Comparison of ENCODE assay signal across 2 cellular contexts in genomic region chr7:5117095-5117970, GRCh38.
TF ChIP-seq lines count a peak whose summit lies in the region.

No MANE protein-coding gene starts in this region.

TF ChIP-seq in K562, 482 proteins besides CTCF, POLR2A, EP300 and RAD21:
- 0 out of 2 replicates have a peak, but pooled peaks have one; percentile 5 for TF ChIP-seq NFIC (IDR thresholded peaks at IDR 0.05)
- TF ChIP-seq ASH1L (IDR thresholded peaks at IDR 0.05; ENCODE audit: borderline replicate concordance, low read depth, partially characterized antibody) = no peak
- TF ChIP-seq MGA (IDR thresholded peaks at IDR 0.05) = no peak
- TF ChIP-seq U2AF2 (optimal IDR thresholded peaks at IDR 0.05; ENCODE audit: low read depth, low read length) = no peak

TF ChIP-seq in HepG2, 621 proteins besides CTCF, POLR2A, EP300 and RAD21:
- TF ChIP-seq DRAP1 (CRISPR knock-in tag; IDR thresholded peaks at IDR 0.05) (no peak), CCDC6 (CRISPR knock-in tag; IDR thresholded peaks at IDR 0.05) (no peak), ZNF441 (CRISPR knock-in tag; IDR thresholded peaks at IDR 0.05; ENCODE audit: borderline replicate concordance) (no peak), NCOA1 (CRISPR knock-in tag; IDR thresholded peaks at IDR 0.05) (no peak), GRHL1 (CRISPR knock-in tag; conservative IDR thresholded peaks at IDR 0.05) (no peak), ZFP37 (CRISPR knock-in tag; IDR thresholded peaks at IDR 0.05; ENCODE audit: borderline replicate concordance) (no peak), EEA1 (CRISPR knock-in tag; IDR thresholded peaks at IDR 0.05; ENCODE audit: borderline replicate concordance) (no peak), ERF (CRISPR knock-in tag; IDR thresholded peaks at IDR 0.05) (no peak), ELF3 (CRISPR knock-in tag; IDR thresholded peaks at IDR 0.05) (no peak), ADNP (CRISPR knock-in tag; IDR thresholded peaks at IDR 0.05) (no peak), ZNF761 (CRISPR knock-in tag; conservative IDR thresholded peaks at IDR 0.05) (no peak), PAXIP1 (CRISPR knock-in tag; conservative IDR thresholded peaks at IDR 0.05) (no peak), ZNF879 (CRISPR knock-in tag; IDR thresholded peaks at IDR 0.05) (no peak), TARDBP (CRISPR knock-in tag; IDR thresholded peaks at IDR 0.05) (no peak), ZNF547 (CRISPR knock-in tag; IDR thresholded peaks at IDR 0.05) (no peak)
TF ChIP-seq in HepG2: peak in this region for 0.
